In the genomic region with DNA sequence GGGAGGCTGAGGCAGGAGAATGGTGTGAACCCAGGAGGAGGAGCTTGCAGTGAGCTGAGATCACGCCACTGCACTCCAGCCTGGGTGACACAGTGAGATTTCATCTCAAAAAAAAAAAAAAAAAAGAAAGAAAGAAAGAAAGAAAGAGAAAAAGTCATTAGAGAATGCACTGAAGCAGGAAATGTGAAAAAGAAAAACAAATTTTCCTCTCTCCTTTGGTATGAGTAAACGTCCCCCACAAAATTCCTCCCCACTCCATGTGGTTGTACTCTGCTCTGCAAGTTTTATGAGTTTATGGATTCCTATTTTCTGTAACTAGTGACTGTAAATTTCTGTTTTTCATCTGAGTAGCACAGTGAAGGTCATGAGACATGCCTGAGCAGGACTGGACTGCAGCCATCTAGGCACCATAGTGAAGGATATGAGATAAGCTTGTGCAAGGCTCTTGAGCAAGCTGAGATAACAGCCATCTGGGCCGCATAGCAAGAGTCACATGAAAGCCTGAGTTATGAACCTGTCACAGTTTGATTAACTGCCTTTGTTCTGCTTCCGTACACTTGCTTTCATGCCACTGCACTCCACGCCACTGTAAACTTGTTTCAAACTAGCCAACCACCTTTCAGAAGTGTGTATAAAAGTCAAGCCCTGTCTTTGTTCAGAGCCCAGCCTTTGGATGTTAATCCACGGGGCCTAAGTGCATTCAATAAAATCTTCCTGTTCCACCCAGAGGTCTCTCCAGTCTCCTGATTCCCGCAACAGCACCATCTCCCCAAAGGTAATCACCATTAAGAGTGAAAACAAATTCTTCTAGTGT, we compare ENCODE assay signal across 12 cellular contexts. TPM values are rescaled to one million over a fixed set of nuclear protein-coding genes. Genes with fewer than 3 reads are reported as not detected.
A peak's percentile ranks its signal among the peaks of the same experiment; 100 is the strongest.
DNase-seq lines count a peak whose midpoint lies in the region; ATAC-seq and TF ChIP-seq lines count a peak whose summit lies in the region.
"Had no signal": no experiment of that assay in that cellular context is flagged by ENCODE, and none has a peak within 500 bp of the region (broad histone marks: within the 10 kb centered on the region; RNA-seq: fewer than 3 reads in every experiment).

No MANE protein-coding gene starts in this region.

- H3K27me3 ChIP-seq in lung (ENCODE audit: control insufficient read depth, insufficient read depth) = no peaks in the 10 kb centered on the region
- H3K27me3 ChIP-seq: Peyer's patch had no signal

- H3K9me3 ChIP-seq in lung (ENCODE audit: control insufficient read depth in 2 of 2, insufficient read depth in 1 of 2, low read length in 1 of 2) = peaks cover 0 to 7% of the 10 kb centered on the region in 2 donors
- H3K9me3 ChIP-seq: Peyer's patch had no signal

- DNase-seq in EH (ENCODE audit: low read depth) = peak; percentile 34
- peak; percentile 79 for DNase-seq in NCI-H226
- peak; percentile 58 for DNase-seq in epithelial cell of esophagus (ENCODE audit: low read depth)
- peak; percentile 31 for DNase-seq in lung (ENCODE audit: low spot score)
- DNase-seq in UCSD-AML1 (lab: John Stamatoyannopoulos, UW; ENCODE audit: unreplicated experiment) = no peak
- DNase-seq in stimulated activated naive CD4-positive, alpha-beta T cell treated with Interleukin-2 at 50 U/mL for 16 hours (lab: John Stamatoyannopoulos, UW) = no peak
- no peak for DNase-seq in stimulated activated CD4-positive, alpha-beta T cell treated with anti-CD3 and anti-CD28 coated beads, Interleukin-2, amount 100 ng/mL, for 24 hours
- no peak for DNase-seq in sciatic nerve (ENCODE audit: low spot score)
- DNase-seq: NCI-H187; nephron progenitor cell; Peyer's patch; stimulated activated CD4-positive, alpha-beta T cell treated with anti-CD3 and anti-CD28 coated beads, Interleukin-1b, Interleukin-23, amount 100 ng/mL, for 48 hours had no signal

- 31 to 39% methylated on average over 7 of the region's 7 CpGs for WGBS in lung, 2 donors

- intact Hi-C loops in sciatic nerve (cut with DNase I) = no loop called here

- peak overlapping the region in 1 of 2 donors; percentile 79 for H3K27ac ChIP-seq in lung (ENCODE audit: low read depth in 1 of 2, low read length in 1 of 2)
- H3K27ac ChIP-seq: Peyer's patch had no signal

- no peaks in the 10 kb centered on the region for H3K36me3 ChIP-seq in lung (ENCODE audit: control insufficient read depth in 2 of 2, insufficient read depth in 2 of 2, low read length in 2 of 2)
- H3K36me3 ChIP-seq: Peyer's patch had no signal

- H3K4me3 ChIP-seq in epithelial cell of esophagus (ENCODE audit: low read length) (no peak overlapping the region), lung (no peak overlapping the region)
- H3K4me3 ChIP-seq: Peyer's patch had no signal

- peak; percentile 34 for ATAC-seq in lung (ENCODE audit: insufficient read depth, low FRiP score)
- no peak for ATAC-seq in sciatic nerve

- TF ChIP-seq CTCF in epithelial cell of esophagus (IDR thresholded peaks at IDR 0.05; ENCODE audit: insufficient read depth, low read depth, low read length, missing control alignments) (no peak), lung (IDR thresholded peaks at IDR 0.05; ENCODE audit: control extremely low read depth, extremely low read depth) (no peak)

- H3K4me1 ChIP-seq in lung (ENCODE audit: control insufficient read depth in 2 of 2, insufficient read depth in 2 of 2, low read length in 2 of 2) = no peaks in the 10 kb centered on the region
- H3K4me1 ChIP-seq: Peyer's patch had no signal

RNA-seq across cellular contexts. Expression of a gene that starts 50.2 kb away (rescaled TPM):
- total RNA-seq in lung (1 to 10 TPM in 1 of 2 donors, under 1 TPM in 1; 0.49 to 1.3 TPM), sciatic nerve (0.36 TPM)
- under 1 TPM; 0.52 to 0.57 TPM for polyA plus RNA-seq in lung

Comparison
In these comparisons a context has a peak if more than half of its experiments do, and no peak if none do; other contexts are left out.
1. DNase-seq: peak in EH (single experiment), NCI-H226 (single experiment), epithelial cell of esophagus (single experiment) and lung (single experiment); none in UCSD-AML1 (single experiment), stimulated activated naive CD4-positive, alpha-beta T cell treated with Interleukin-2 at 50 U/mL for 16 hours (single experiment), stimulated activated CD4-positive, alpha-beta T cell treated with anti-CD3 and anti-CD28 coated beads, Interleukin-2, amount 100 ng/mL, for 24 hours (0 of 2) and sciatic nerve (single experiment).